In genomic region chr2:64904405-64905329, GRCh38 we compare ENCODE assay signal across 1 cellular context.
TF ChIP-seq lines count a peak whose summit lies in the region.

No MANE protein-coding gene starts in this region.

TF ChIP-seq in H1, 55 proteins besides CTCF, POLR2A, EP300 and RAD21 (continued from another document):
- TF ChIP-seq CHD7 (IDR thresholded peaks at IDR 0.05; ENCODE audit: insufficient replicate concordance, low read length) (no peak), SP4 (IDR thresholded peaks at IDR 0.05; ENCODE audit: low read length) (no peak), EGR1 (IDR thresholded peaks at IDR 0.05; ENCODE audit: borderline replicate concordance, low read depth, low read length) (no peak), POU5F1 (IDR thresholded peaks at IDR 0.05; ENCODE audit: low read depth, low read length) (no peak), POLR2AphosphoS5 (IDR thresholded peaks at IDR 0.05; ENCODE audit: low read depth, low read length) (no peak), MAFK (IDR thresholded peaks at IDR 0.05; ENCODE audit: low read depth, low read length) (no peak), TCF12 (IDR thresholded peaks at IDR 0.05; ENCODE audit: low read depth, low read length) (no peak), KDM5A (IDR thresholded peaks at IDR 0.05; ENCODE audit: low read length) (no peak), YY1 (IDR thresholded peaks at IDR 0.05; ENCODE audit: low read depth, low read length) (no peak), PHF8 (conservative IDR thresholded peaks at IDR 0.05; ENCODE audit: low read depth, low read length) (no peak), RFX5 (IDR thresholded peaks at IDR 0.05; ENCODE audit: borderline replicate concordance, low read depth, low read length) (no peak), CTBP2 (IDR thresholded peaks at IDR 0.05; ENCODE audit: borderline replicate concordance, insufficient read depth, insufficient read length, low read length) (no peak), CEBPB (IDR thresholded peaks at IDR 0.05; ENCODE audit: low read depth, low read length) (no peak), SP2 (IDR thresholded peaks at IDR 0.05; ENCODE audit: low read length) (no peak), BACH1 (IDR thresholded peaks at IDR 0.05; ENCODE audit: low read length) (no peak), HDAC2 (IDR thresholded peaks at IDR 0.05; ENCODE audit: borderline replicate concordance in 1 of 2, low read depth in 2 of 2, low read length in 2 of 2) (no peak), FOSL1 (IDR thresholded peaks at IDR 0.05; ENCODE audit: insufficient read depth, low read depth, low read length) (no peak)
